ENCODE assay signal across 8 cellular contexts in genomic region chr19:10461047-10461949, GRCh38. TPM values are rescaled to one million over a fixed set of nuclear protein-coding genes. Genes with fewer than 3 reads are reported as not detected.
DNase-seq lines count a peak whose midpoint lies in the region; ATAC-seq, FAIRE-seq and TF ChIP-seq lines count a peak whose summit lies in the region.

No MANE protein-coding gene starts in this region.

- H3K27ac ChIP-seq in gastroesophageal sphincter (peak overlapping the region in 3 of 4 donors; percentile 16 to 52 (median 31)), neutrophil (peak overlapping the region; percentile 23), stomach smooth muscle (ENCODE audit: low read length) (no peak overlapping the region)

- WGBS in gastroesophageal sphincter (ENCODE audit: low coverage in 1 of 2), 2 donors: 0 to 1% methylated on average over 6 to 13 of the region's 45 CpGs

- TF ChIP-seq CTCF in gastroesophageal sphincter (IDR thresholded peaks at IDR 0.05) (no peak), neutrophil (IDR thresholded peaks at IDR 0.05) (no peak)

- ATAC-seq in HG03571 (IDR thresholded peaks at IDR 0.05; ENCODE audit: unreplicated experiment) (peak; percentile 82), gastroesophageal sphincter (peak; percentile 98)

- TF ChIP-seq EP300 in gastroesophageal sphincter (IDR thresholded peaks at IDR 0.05): no peak

- H3K36me3 ChIP-seq in gastroesophageal sphincter (peaks cover 0 to 62% of the 10 kb centered on the region in 2 donors), neutrophil (no peaks in the 10 kb centered on the region), stomach smooth muscle (ENCODE audit: control insufficient read depth in 2 of 2, insufficient read depth in 2 of 2, low read length in 2 of 2) (no peaks in the 10 kb centered on the region)

- H3K9me3 ChIP-seq in gastroesophageal sphincter (no peaks in the 10 kb centered on the region), neutrophil (no peaks in the 10 kb centered on the region), stomach smooth muscle (ENCODE audit: control insufficient read depth in 2 of 2, low read length in 2 of 2) (no peaks in the 10 kb centered on the region)

- no peaks in the 10 kb centered on the region for H3K27me3 ChIP-seq in gastroesophageal sphincter
- peaks cover 50% of the 10 kb centered on the region for H3K27me3 ChIP-seq in neutrophil
- no peaks in the 10 kb centered on the region for H3K27me3 ChIP-seq in stomach smooth muscle (ENCODE audit: control insufficient read depth in 1 of 2, insufficient read depth in 2 of 2, low read length in 2 of 2)

- peak; percentile 94 for FAIRE-seq in GM19239 (lab: Jason Lieb, UNC)

- H3K4me1 ChIP-seq in gastroesophageal sphincter (peaks cover 0 to 15% (median 6%) of the 10 kb centered on the region in 3 donors), neutrophil (ENCODE audit: control insufficient read depth in 1 of 2, insufficient read depth in 1 of 2, low read depth in 1 of 2, low read length in 1 of 2) (peaks cover 7 to 8% of the 10 kb centered on the region in 2 experiments), stomach smooth muscle (ENCODE audit: control insufficient read depth, insufficient read depth, low read length) (peaks cover 9% of the 10 kb centered on the region)

- H3K4me3 ChIP-seq in gastroesophageal sphincter: peak overlapping the region in 1 of 2 donors; percentile 47
- peak overlapping the region; percentile 50 to 52 for H3K4me3 ChIP-seq in neutrophil (ENCODE audit: low read depth in 1 of 2, low read length in 1 of 2)
- H3K4me3 ChIP-seq in stomach smooth muscle (ENCODE audit: low read length in 2 of 2): peak overlapping the region; percentile 55 to 72

- DNase-seq in AG08395 (ENCODE audit: low spot score) (peak; percentile 93), GM19239 (ENCODE audit: insufficient read length, low spot score) (peak; percentile 97), SIG-M5 (lab: John Stamatoyannopoulos, UW) (peak; percentile 35)
- peak; percentile 82 for DNase-seq in activated naive CD4-positive, alpha-beta T cell treated with Interleukin-2 at 50 U/mL for 16 hours

- TF ChIP-seq POLR2A in gastroesophageal sphincter (IDR thresholded peaks at IDR 0.05): no peak

- no peak overlapping the region for H3K9ac ChIP-seq in stomach smooth muscle (ENCODE audit: low read length in 2 of 2)

RNA-seq across cellular contexts. Expression of gene PDE4A, which starts 41.0 kb away (rescaled TPM):
- 10 to 100 TPM in 2 of 4 donors, 1 to 10 TPM in 2; 7.3 to 22.5 (median 10.0) TPM for total RNA-seq in gastroesophageal sphincter

RNA-seq across cellular contexts. Expression of gene KEAP1, which starts 41.9 kb away (rescaled TPM):
- 10 to 100 TPM; 62.1 to 80.3 (median 69.8) TPM for total RNA-seq in gastroesophageal sphincter

RNA-seq across cellular contexts. Expression of gene S1PR5, which starts 55.9 kb away (rescaled TPM):
- 1 to 10 TPM in 1 of 4 donors, not detected in 3; 1.1 TPM for total RNA-seq in gastroesophageal sphincter

RNA-seq across cellular contexts. Expression of gene CDC37, which starts 58.0 kb away (rescaled TPM):
- total RNA-seq in gastroesophageal sphincter: 100 to 1,000 TPM; 144 to 177 (median 162) TPM

Comparison
In these comparisons a context has a peak if more than half of its experiments do, and no peak if none do; other contexts are left out.
1. DNase-seq: peak in every context shown above with its lines; median percentile 97 in GM19239; 93 in AG08395; 82 in activated naive CD4-positive, alpha-beta T cell treated with Interleukin-2 at 50 U/mL for 16 hours; 35 in SIG-M5.